ENCODE assay signal across 8 cellular contexts in genomic region chr17:55750750-55751641, GRCh38. TPM values are rescaled to one million over a fixed set of nuclear protein-coding genes. Genes with fewer than 3 reads are reported as not detected.
A peak's percentile ranks its signal among the peaks of the same experiment; 100 is the strongest.
DNase-seq lines count a peak whose midpoint lies in the region; ATAC-seq and TF ChIP-seq lines count a peak whose summit lies in the region.

Gene PCTP, plus strand, starts transcription at chr17:55751051. Its CDS starts 53 bp downstream, at chr17:55751104.

- H3K4me1 ChIP-seq in DND-41 (ENCODE audit: insufficient read depth, low read length): peaks cover 24% of the 10 kb centered on the region

- H3K4me3 ChIP-seq in DND-41 (ENCODE audit: low read depth in 1 of 2, low read length in 2 of 2): peak within 1 kb of the TSS; percentile 66 to 77
- H3K4me3 ChIP-seq in Jurkat, Clone E6-1 (ENCODE audit: low read length): peak within 1 kb of the TSS; percentile 76

- peaks cover 16% of the 10 kb centered on the region for H3K4me1 Mint-ChIP-seq in activated naive CD4-positive, alpha-beta T cell treated with anti-CD3 and anti-CD28 coated beads, Interleukin-2, amount 10 ng/mL, durations not matched to agents 7 days and 5 days

- TF ChIP-seq CTCF in DND-41 (IDR thresholded peaks at IDR 0.05; ENCODE audit: borderline replicate concordance, extremely low read depth, low read length, poor library complexity, severe bottlenecking): peak; percentile 41

- peak within 1 kb of the TSS; percentile 79 for H3K9ac ChIP-seq in DND-41 (ENCODE audit: low read depth, low read length)

- peaks cover 10% of the 10 kb centered on the region; the same call in 1 of the 2 replicates for H3K79me2 ChIP-seq in DND-41 (ENCODE audit: insufficient read depth, low read length)

- no peaks in the 10 kb centered on the region for H4K20me1 ChIP-seq in DND-41 (ENCODE audit: insufficient read depth, low read length)

- H3K27me3 ChIP-seq in DND-41 (ENCODE audit: insufficient read depth, low read length, poor library complexity): no peaks in the 10 kb centered on the region

- H2AFZ ChIP-seq in DND-41 (ENCODE audit: low read depth, low read length): peak within 1 kb of the TSS; percentile 97

- in situ Hi-C loops in SK-MEL-5 (cut with HindIII; ENCODE audit: low pct_unique_long_range_greater_than_20kb, low sequenced_read_pairs): no loop called here

- peak within 1 kb of the TSS; percentile 77 for H3K27ac ChIP-seq in DND-41 (ENCODE audit: low read length)

- ATAC-seq in DND-41 (ENCODE audit: insufficient read depth, low read depth) (peak; percentile 95), GM21717 (IDR thresholded peaks at IDR 0.05; ENCODE audit: unreplicated experiment) (peak; percentile 100)

- peaks cover 7% of the 10 kb centered on the region; the same call in 1 of the 2 replicates for H3K36me3 ChIP-seq in DND-41 (ENCODE audit: insufficient read depth, low read length)

- peak within 1 kb of the TSS; percentile 76 for H3K4me3 Mint-ChIP-seq in activated naive CD4-positive, alpha-beta T cell treated with anti-CD3 and anti-CD28 coated beads, Interleukin-2, amount 10 ng/mL, durations not matched to agents 7 days and 5 days

- DNase-seq in DND-41 (peak; percentile 92), SK-MEL-5 (ENCODE audit: low read depth, low spot score) (peak; percentile 96), germinal center (ENCODE audit: low spot score) (peak; percentile 92), nucleus accumbens (lab: John Stamatoyannopoulos, UW) (peak in 55 of 56 donors; percentile 21 to 92 (median 75)), superior temporal gyrus (ENCODE audit: extremely low spot score) (peak; percentile 72)
- peak; percentile 54 for DNase-seq in Jurkat, Clone E6-1 (ENCODE audit: low read depth, low spot score)
- DNase-seq in activated naive CD4-positive, alpha-beta T cell treated with anti-CD3 and anti-CD28 coated beads, Interleukin-2, amount 10 ng/mL, durations not matched to agents 7 days and 5 days: peak; percentile 93

- H3K4me2 ChIP-seq in DND-41 (ENCODE audit: insufficient read depth, low read length): peak within 1 kb of the TSS; percentile 70

- peaks cover 15% of the 10 kb centered on the region for H3K27me3 Mint-ChIP-seq in activated naive CD4-positive, alpha-beta T cell treated with anti-CD3 and anti-CD28 coated beads, Interleukin-2, amount 10 ng/mL, durations not matched to agents 7 days and 5 days

- H3K27ac Mint-ChIP-seq in activated naive CD4-positive, alpha-beta T cell treated with anti-CD3 and anti-CD28 coated beads, Interleukin-2, amount 10 ng/mL, durations not matched to agents 7 days and 5 days: peak within 1 kb of the TSS; percentile 72

- no peaks in the 10 kb centered on the region for H3K9me3 Mint-ChIP-seq in activated naive CD4-positive, alpha-beta T cell treated with anti-CD3 and anti-CD28 coated beads, Interleukin-2, amount 10 ng/mL, durations not matched to agents 7 days and 5 days

- CTCF ChIA-PET in activated naive CD4-positive, alpha-beta T cell treated with anti-CD3 and anti-CD28 coated beads, Interleukin-2, amount 10 ng/mL, durations not matched to agents 7 days and 5 days (lab: Charles Lee): interaction anchor here (1.2 to 2.2 kb wide), 3 partner anchors 9 to 310 kb away, joined by 3 to 10 read pairs (median 4); no protein-coding TSS in a partner anchor

- no peaks in the 10 kb centered on the region for H3K36me3 Mint-ChIP-seq in activated naive CD4-positive, alpha-beta T cell treated with anti-CD3 and anti-CD28 coated beads, Interleukin-2, amount 10 ng/mL, durations not matched to agents 7 days and 5 days

- H3K9me3 ChIP-seq in DND-41 (ENCODE audit: insufficient read depth, low read length, severe bottlenecking): no peaks in the 10 kb centered on the region

RNA-seq across cellular contexts. Expression of gene PCTP, which starts in this region (rescaled TPM):
- polyA plus RNA-seq in Jurkat, Clone E6-1 (2012; ENCODE audit: insufficient read depth, insufficient read length): 13.6 TPM
- 51.6 and 51.8 TPM in 2 replicates for total RNA-seq in SK-MEL-5 (2014; rRNA removed; shearing (Covaris generic))
- 54.4 and 59.5 TPM in 2 replicates for polyA plus RNA-seq in SK-MEL-5 (2015; cell fraction: cytosol; rRNA removed)
- polyA plus RNA-seq in SK-MEL-5 (2015; cell fraction: nucleus; rRNA removed): 23.6 and 29.9 TPM in 2 replicates

Comparison
In these comparisons a context has a peak if more than half of its experiments do, and no peak if none do; other contexts are left out.
1. Peak in every context shown above with its lines: DNase-seq, ATAC-seq, H3K4me3 ChIP-seq and H3K27ac ChIP-seq.